ENCODE assay signal across 24 cellular contexts in genomic region chr1:20700636-20701215, GRCh38. TPM values are rescaled to one million over a fixed set of nuclear protein-coding genes. Genes with fewer than 3 reads are reported as not detected.
DNase-seq lines count a peak whose midpoint lies in the region; ATAC-seq and TF ChIP-seq lines count a peak whose summit lies in the region.
"Had no signal": no experiment of that assay in that cellular context is flagged by ENCODE, and none has a peak within 500 bp of the region (broad histone marks: within the 10 kb centered on the region; RNA-seq: fewer than 3 reads in every experiment).

No MANE protein-coding gene starts in this region.

- H3K36me3 Mint-ChIP-seq in natural killer cell treated with Interleukin-12 subunit alpha and Interleukin-12 subunit beta and Interleukin-15 and Interleukin-18, amount 100 ng/mL, for 72 hours, result no peaks in the 10 kb centered on the region
- H3K36me3 Mint-ChIP-seq in natural killer cell (no peaks in the 10 kb centered on the region), nephron progenitor cell (ENCODE audit: low read depth) (no peaks in the 10 kb centered on the region)

- H3K4me3 ChIP-seq in dorsolateral prefrontal cortex (no peak overlapping the region), ascending aorta (no peak overlapping the region)
- H3K4me3 ChIP-seq: BLaER1 treated with 17β-estradiol and CSF1 and Interleukin-3, amounts not matched to agents 10 nM and 100 nM; GM12878; MG63 had no signal

- no peak overlapping the region for H3K27ac ChIP-seq in dorsolateral prefrontal cortex
- no peak overlapping the region for H3K27ac ChIP-seq in ascending aorta
- H3K27ac ChIP-seq: BLaER1 treated with 17β-estradiol and CSF1 and Interleukin-3, amounts not matched to agents 10 nM and 100 nM had no signal

- peaks cover 0 to 4% of the 10 kb centered on the region in 2 donors for H3K27me3 Mint-ChIP-seq in natural killer cell treated with Interleukin-12 subunit alpha and Interleukin-12 subunit beta and Interleukin-15 and Interleukin-18, amount 100 ng/mL, for 72 hours
- peaks cover 0 to 7% of the 10 kb centered on the region in 2 donors for H3K27me3 Mint-ChIP-seq in natural killer cell (ENCODE audit: low read depth in 2 of 2)
- H3K27me3 Mint-ChIP-seq in nephron progenitor cell (ENCODE audit: low read depth, poor library complexity), result peaks cover under 1% of the 10 kb centered on the region
- H3K27me3 Mint-ChIP-seq: CD4-positive, alpha-beta T cell had no signal

- no peaks in the 10 kb centered on the region for H3K9me3 Mint-ChIP-seq in natural killer cell treated with Interleukin-12 subunit alpha and Interleukin-12 subunit beta and Interleukin-15 and Interleukin-18, amount 100 ng/mL, for 72 hours
- no peaks in the 10 kb centered on the region for H3K9me3 Mint-ChIP-seq in natural killer cell
- no peaks in the 10 kb centered on the region for H3K9me3 Mint-ChIP-seq in nephron progenitor cell
- H3K9me3 Mint-ChIP-seq: CD4-positive, alpha-beta T cell had no signal

- intact Hi-C loops in natural killer cell (cut with micrococcal nuclease), result no loop called here
- intact Hi-C loops in dorsolateral prefrontal cortex (cut with DNase I), result loop anchor here in 1 of 2 donors (10.0 kb wide), 1 partner anchor 674 kb away; no protein-coding TSS in a partner anchor
- intact Hi-C loops in ascending aorta (cut with DNase I), result no loop called here

- no peaks in the 10 kb centered on the region for H3K36me3 ChIP-seq in ascending aorta
- H3K36me3 ChIP-seq: BLaER1 treated with 17β-estradiol and CSF1 and Interleukin-3, amounts not matched to agents 10 nM and 100 nM; MG63 had no signal

- H3K9me3 ChIP-seq in ascending aorta, result no peaks in the 10 kb centered on the region
- H3K9me3 ChIP-seq: BLaER1 treated with 17β-estradiol and CSF1 and Interleukin-3, amounts not matched to agents 10 nM and 100 nM; MG63; SK-N-SH had no signal

- peak; percentile 58 for DNase-seq in natural killer cell treated with Interleukin-12 subunit alpha and Interleukin-12 subunit beta and Interleukin-15 and Interleukin-18, amount 100 ng/mL, for 72 hours (ENCODE audit: low spot score)
- DNase-seq in natural killer cell (no peak), dermis blood vessel endothelial cell (peak; percentile 31), nephron progenitor cell (no peak), GM20000 (ENCODE audit: low spot score) (no peak), dorsolateral prefrontal cortex (no peak), ascending aorta (ENCODE audit: low spot score in 2 of 2) (no peak), NCI-H2107 (lab: John Stamatoyannopoulos, UW) (no peak)
- DNase-seq: CD4-positive, alpha-beta T cell; COR-L47; DMS53; KBM-7; MG63; NCI-H1105 treated with DMSO at 0.1 percent for 48 hours; NCI-H146; NCI-H1930; NCI-H446 treated with DMSO at 0.1 percent for 48 hours; NCI-H526 treated with DMSO at 0.1 percent for 48 hours; SIG-M5; SK-N-SH; SW 1271 had no signal

- ATAC-seq in natural killer cell treated with Interleukin-12 subunit alpha and Interleukin-12 subunit beta and Interleukin-15 and Interleukin-18, amount 100 ng/mL, for 72 hours, result no peak
- no peak for ATAC-seq in natural killer cell
- ATAC-seq: GM12878, Panc1 had no signal

- peaks cover 0 to 2% of the 10 kb centered on the region in 2 donors for H3K4me1 ChIP-seq in ascending aorta

- H3K4me1 Mint-ChIP-seq in natural killer cell treated with Interleukin-12 subunit alpha and Interleukin-12 subunit beta and Interleukin-15 and Interleukin-18, amount 100 ng/mL, for 72 hours (ENCODE audit: low read depth in 2 of 2), result peaks cover 5 to 7% of the 10 kb centered on the region in 2 donors
- H3K4me1 Mint-ChIP-seq in natural killer cell (peaks cover 11 to 13% of the 10 kb centered on the region in 2 donors), nephron progenitor cell (peaks cover 27% of the 10 kb centered on the region)

- H3K4me3 Mint-ChIP-seq in natural killer cell treated with Interleukin-12 subunit alpha and Interleukin-12 subunit beta and Interleukin-15 and Interleukin-18, amount 100 ng/mL, for 72 hours, result no peak overlapping the region
- H3K4me3 Mint-ChIP-seq in natural killer cell (no peak overlapping the region), nephron progenitor cell (no peak overlapping the region)
- H3K4me3 Mint-ChIP-seq: CD4-positive, alpha-beta T cell had no signal

- TF ChIP-seq CTCF in natural killer cell (IDR thresholded peaks at IDR 0.05) (no peak), nephron progenitor cell (IDR thresholded peaks at IDR 0.05) (no peak), GM20000 (IDR thresholded peaks at IDR 0.05; ENCODE audit: extremely low read depth, missing control alignments) (no peak), dorsolateral prefrontal cortex (IDR thresholded peaks at IDR 0.05 in 54 of 56, conservative IDR thresholded peaks at IDR 0.05 in 2 of 56; ENCODE audit: low read depth in 1 of 56, partially characterized antibody in 56 of 56) (no peak), ascending aorta (IDR thresholded peaks at IDR 0.05) (no peak)

- H3K27me3 ChIP-seq in dorsolateral prefrontal cortex (no peaks in the 10 kb centered on the region), ascending aorta (no peaks in the 10 kb centered on the region)
- H3K27me3 ChIP-seq: BLaER1 treated with 17β-estradiol and CSF1 and Interleukin-3, amounts not matched to agents 10 nM and 100 nM; MG63 had no signal

- no peak overlapping the region for H3K27ac Mint-ChIP-seq in natural killer cell treated with Interleukin-12 subunit alpha and Interleukin-12 subunit beta and Interleukin-15 and Interleukin-18, amount 100 ng/mL, for 72 hours
- H3K27ac Mint-ChIP-seq in natural killer cell, result no peak overlapping the region
- peak overlapping the region; percentile 66 for H3K27ac Mint-ChIP-seq in nephron progenitor cell
- H3K27ac Mint-ChIP-seq: CD4-positive, alpha-beta T cell had no signal

RNA-seq across cellular contexts. Expression of gene KIF17, which starts 17.1 kb away (rescaled TPM):
- total RNA-seq in natural killer cell treated with Interleukin-12 subunit alpha and Interleukin-12 subunit beta and Interleukin-15 and Interleukin-18, amount 100 ng/mL, for 72 hours, result not detected
- total RNA-seq in natural killer cell, result not detected
- 32.3 and 39.5 TPM in 2 replicates for total RNA-seq in dermis blood vessel endothelial cell
- total RNA-seq in dorsolateral prefrontal cortex, result 10 to 100 TPM in 118 of 120 experiments, 1 to 10 TPM in 2; 7.7 to 49.6 (median 27.0) TPM
- 18.5 TPM for total RNA-seq in ascending aorta
- total RNA-seq: CD4-positive, alpha-beta T cell had no signal

RNA-seq across cellular contexts. Expression of gene SH2D5, which starts 31.8 kb away (rescaled TPM):
- under 1 TPM; 0.14 to 0.19 TPM for total RNA-seq in natural killer cell treated with Interleukin-12 subunit alpha and Interleukin-12 subunit beta and Interleukin-15 and Interleukin-18, amount 100 ng/mL, for 72 hours
- total RNA-seq in natural killer cell (not detected), dermis blood vessel endothelial cell (under 0.01 and 0.42 TPM in 2 replicates), dorsolateral prefrontal cortex (10 to 100 TPM; 13.1 to 89.0 (median 52.6) TPM), ascending aorta (not detected)

RNA-seq across cellular contexts. Expression of gene DDOST, which starts 39.6 kb away (rescaled TPM):
- total RNA-seq in natural killer cell treated with Interleukin-12 subunit alpha and Interleukin-12 subunit beta and Interleukin-15 and Interleukin-18, amount 100 ng/mL, for 72 hours, result 100 to 1,000 TPM; 176 to 227 TPM
- total RNA-seq in natural killer cell, result 100 to 1,000 TPM; 137 to 158 (median 153) TPM
- total RNA-seq in dermis blood vessel endothelial cell, result 314 and 417 TPM in 2 replicates
- total RNA-seq in dorsolateral prefrontal cortex, result 10 to 100 TPM; 45.1 to 81.9 (median 60.6) TPM
- 142 TPM for total RNA-seq in ascending aorta

Comparison
In these comparisons a context has a peak if more than half of its experiments do, and no peak if none do; other contexts are left out.
1. DNase-seq: peak in natural killer cell treated with Interleukin-12 subunit alpha and Interleukin-12 subunit beta and Interleukin-15 and Interleukin-18, amount 100 ng/mL, for 72 hours (single experiment) and dermis blood vessel endothelial cell (single experiment); none in natural killer cell (single experiment), nephron progenitor cell (single experiment), GM20000 (single experiment), dorsolateral prefrontal cortex (0 of 10), ascending aorta (0 of 2) and NCI-H2107 (single experiment).
2. RNA of gene KIF17, which starts 17.1 kb away (total RNA-seq): 32.3 to 39.5 TPM in dermis blood vessel endothelial cell, 7.7 to 49.6 TPM in dorsolateral prefrontal cortex and 18.5 TPM in ascending aorta (single experiment); not detected in natural killer cell treated with Interleukin-12 subunit alpha and Interleukin-12 subunit beta and Interleukin-15 and Interleukin-18, amount 100 ng/mL, for 72 hours and not detected in natural killer cell; every median in the first group is over 4 times any median in the second.